Comparison of ENCODE assay signal across 17 cellular contexts in the genomic region with DNA sequence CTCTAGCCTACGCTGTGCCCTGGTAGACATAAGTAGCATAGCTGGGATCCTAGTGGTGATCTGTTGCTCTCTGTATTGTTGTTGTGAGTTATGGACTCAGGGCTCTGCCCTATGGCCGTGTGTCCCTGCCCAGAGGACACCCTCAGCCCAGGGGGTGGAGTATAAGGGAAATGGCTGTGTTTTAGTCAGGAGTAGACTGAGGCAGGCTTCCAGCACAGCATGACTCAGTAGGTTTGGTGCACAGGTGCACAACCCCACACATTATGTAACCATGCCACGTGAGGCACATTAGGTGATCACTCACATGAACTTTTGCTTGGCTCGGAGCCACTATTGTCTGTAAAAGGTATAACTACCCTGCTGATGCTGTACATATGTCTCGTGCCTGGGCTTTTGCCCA. TPM values are rescaled to one million over a fixed set of nuclear protein-coding genes. Genes with fewer than 3 reads are reported as not detected.
DNase-seq lines count a peak whose midpoint lies in the region; ATAC-seq, FAIRE-seq and TF ChIP-seq lines count a peak whose summit lies in the region.
"Had no signal": no experiment of that assay in that cellular context is flagged by ENCODE, and none has a peak within 500 bp of the region (broad histone marks: within the 10 kb centered on the region; RNA-seq: fewer than 3 reads in every experiment).

No MANE protein-coding gene starts in this region.

- ATAC-seq in sciatic nerve, result peak; percentile 32
- ATAC-seq: left cardiac atrium had no signal

- H2AFZ ChIP-seq in keratinocyte (ENCODE audit: control insufficient read depth, low read length), result no peak overlapping the region

- H3K4me3 ChIP-seq in SJCRH30, result no peak overlapping the region
- no peak overlapping the region for H3K4me3 ChIP-seq in keratinocyte (ENCODE audit: control insufficient read depth in 2 of 3, extremely low read depth in 1 of 3, insufficient read depth in 2 of 3, low read depth in 1 of 3, low read length in 3 of 3)
- H3K4me3 ChIP-seq: adrenal gland had no signal

- peak overlapping the region; percentile 73 for H3K9ac ChIP-seq in keratinocyte (ENCODE audit: control insufficient read depth, extremely low read depth, insufficient read depth, low read length)

- H3K4me1 ChIP-seq in SJCRH30, result peaks cover 11% of the 10 kb centered on the region
- peaks cover 50% of the 10 kb centered on the region for H3K4me1 ChIP-seq in keratinocyte (ENCODE audit: control insufficient read depth, extremely low read depth, insufficient read depth, low read length)
- H3K4me1 ChIP-seq: adrenal gland had no signal

- no peaks in the 10 kb centered on the region for H4K20me1 ChIP-seq in keratinocyte (ENCODE audit: control insufficient read depth, extremely low read depth, insufficient read depth, low read length)

- peak overlapping the region; percentile 3 for H3K4me2 ChIP-seq in keratinocyte (ENCODE audit: control insufficient read depth, extremely low read depth, insufficient read depth, low read depth, low read length)

- DNase-seq in HTR-8/SVneo (ENCODE audit: insufficient read length, low spot score), result no peak
- peak; percentile 28 to 45 for DNase-seq in SJCRH30
- DNase-seq in keratinocyte (ENCODE audit: low read depth, low spot score), result peak; percentile 74
- no peak for DNase-seq in sciatic nerve (ENCODE audit: low spot score)
- DNase-seq in NCI-H510A treated with DMSO at 0.1 percent for 48 hours (lab: John Stamatoyannopoulos, UW), result no peak
- DNase-seq in NCI-H1930 (lab: John Stamatoyannopoulos, UW), result no peak
- no peak for DNase-seq in H4 (ENCODE audit: low spot score)
- no peak for DNase-seq in activated CD8-positive, alpha-beta memory T cell treated with anti-CD3 and anti-CD28 coated beads, Interleukin-2, amount 50 U/mL, for 4 hours
- DNase-seq: activated effector memory CD4-positive, alpha-beta T cell treated with Interleukin-2 at 50 U/mL for 16 hours; adrenal gland; CD4-positive, alpha-beta memory T cell; effector memory CD4-positive, alpha-beta T cell; H7; left cardiac atrium; NCI-H146; NCI-H510A; stimulated activated naive CD4-positive, alpha-beta T cell treated with Interleukin-2 at 50 U/mL for 16 hours had no signal

- H3K27me3 ChIP-seq in SJCRH30 (no peaks in the 10 kb centered on the region), keratinocyte (ENCODE audit: control insufficient read depth, extremely low read depth, insufficient read depth, low read length) (no peaks in the 10 kb centered on the region)
- H3K27me3 ChIP-seq: adrenal gland had no signal

- intact Hi-C loops in sciatic nerve (cut with DNase I), result loop anchor here (10.0 kb wide), 1 partner anchor 1597 kb away; no protein-coding TSS in a partner anchor

- no peaks in the 10 kb centered on the region for H3K9me1 ChIP-seq in keratinocyte (ENCODE audit: control insufficient read depth, extremely low read depth, insufficient read depth, low read length)

- dilution Hi-C loops in keratinocyte (cut with MboI; ENCODE audit: extremely low pct_ligation_motif_present, low sequenced_read_pairs), result no loop called here

- H3K79me2 ChIP-seq in keratinocyte (ENCODE audit: control insufficient read depth, insufficient read depth, low read length), result no peaks in the 10 kb centered on the region

- peaks cover 4% of the 10 kb centered on the region; the same call in 1 of the 2 replicates for H3K36me3 ChIP-seq in SJCRH30
- no peaks in the 10 kb centered on the region for H3K36me3 ChIP-seq in keratinocyte (ENCODE audit: control insufficient read depth in 2 of 2, extremely low read depth in 1 of 2, insufficient read depth in 2 of 2, low read length in 2 of 2)
- H3K36me3 ChIP-seq: adrenal gland had no signal

- no peak overlapping the region for H3K27ac ChIP-seq in SJCRH30
- H3K27ac ChIP-seq in keratinocyte (ENCODE audit: control insufficient read depth, insufficient read depth, low read length), result peak overlapping the region; percentile 99
- H3K27ac ChIP-seq: adrenal gland had no signal

- H3K9me3 ChIP-seq in SJCRH30 (replicated peaks), result 0 out of 2 replicates have a peak, but pooled peaks cover 3% of the 10 kb centered on the region
- no peaks in the 10 kb centered on the region for H3K9me3 ChIP-seq in keratinocyte (ENCODE audit: control insufficient read depth, low read depth, low read length)
- H3K9me3 ChIP-seq: adrenal gland had no signal

- FAIRE-seq in HTR-8/SVneo (lab: Jason Lieb, UNC) (peak; percentile 13), keratinocyte (lab: Jason Lieb, UNC) (peak; percentile 98)

- no peak for TF ChIP-seq CTCF in keratinocyte (optimal IDR thresholded peaks at IDR 0.05 in 1 of 3, IDR thresholded peaks at IDR 0.05 in 1 of 3, conservative IDR thresholded peaks at IDR 0.05 in 1 of 3; ENCODE audit: extremely low read depth in 1 of 3, insufficient read depth in 2 of 3, low read length in 3 of 3)

RNA-seq across cellular contexts. Expression of a gene that starts 59.9 kb away (rescaled TPM):
- 37.9 and 40.0 TPM in 2 replicates for total RNA-seq in SJCRH30 (2014; rRNA removed; shearing (Covaris generic))
- polyA plus RNA-seq in keratinocyte, result 23.0 to 38.5 TPM (median 35.9 TPM) in 3 replicates
- polyA plus RNA-seq in keratinocyte (2011; ENCODE audit: low read depth), result 67.1 TPM
- polyA plus RNA-seq in keratinocyte (2011; cell fraction: cytosol; rRNA removed), result 12.2 and 21.4 TPM in 2 replicates
- polyA plus RNA-seq in keratinocyte (2011; cell fraction: nucleus; rRNA removed), result 19.8 and 24.9 TPM in 2 replicates
- polyA plus RNA-seq in keratinocyte (2012; ENCODE audit: low replicate concordance), result 17.9 and 18.8 TPM in 2 replicates
- polyA minus RNA-seq in keratinocyte, result 14.7 to 50.2 TPM (median 36.6 TPM) in 3 replicates
- 12.3 TPM for polyA minus RNA-seq in keratinocyte (2011; cell fraction: cytosol; rRNA and poly(A)+ RNA removed)
- polyA minus RNA-seq in keratinocyte (2011; cell fraction: nucleus; rRNA and poly(A)+ RNA removed), result 32.1 and 41.7 TPM in 2 replicates
- 22.6 TPM for total RNA-seq in sciatic nerve
- 24.9 and 47.2 TPM in 2 replicates for total RNA-seq in H4 (2014; rRNA removed; shearing (Covaris generic))

Comparison
In these comparisons a context has a peak if more than half of its experiments do, and no peak if none do; other contexts are left out.
1. DNase-seq: peak in SJCRH30 (2 of 2) and keratinocyte (single experiment); none in HTR-8/SVneo (single experiment), sciatic nerve (single experiment), NCI-H510A treated with DMSO at 0.1 percent for 48 hours (single experiment), NCI-H1930 (0 of 2), H4 (single experiment) and activated CD8-positive, alpha-beta memory T cell treated with anti-CD3 and anti-CD28 coated beads, Interleukin-2, amount 50 U/mL, for 4 hours (single experiment).